In genomic region chr7:73623798-73624668, GRCh38 we compare ENCODE assay signal across 8 cellular contexts. TPM values are rescaled to one million over a fixed set of nuclear protein-coding genes. Genes with fewer than 3 reads are reported as not detected.
A peak's percentile ranks its signal among the peaks of the same experiment; 100 is the strongest.
DNase-seq lines count a peak whose midpoint lies in the region; ATAC-seq and TF ChIP-seq lines count a peak whose summit lies in the region.

Gene MLXIPL, minus strand, starts transcription at chr7:73624522. Its CDS starts 30 bp downstream, at chr7:73624492.

- H3K36me3 ChIP-seq in gastroesophageal sphincter, result no peaks in the 10 kb centered on the region

- intact Hi-C loops in activated naive CD4-positive, alpha-beta T cell treated with anti-CD3 and anti-CD28 coated beads for 36 hours (cut with micrococcal nuclease), result no loop called here

- TF ChIP-seq POLR2A in gastroesophageal sphincter (IDR thresholded peaks at IDR 0.05), result peak; percentile 34 to 47

- 0 to 5% methylated on average over 1 to 18 of the region's 80 CpGs for WGBS in gastroesophageal sphincter (ENCODE audit: low coverage in 1 of 2), 2 donors

- peaks cover 7% of the 10 kb centered on the region for H3K4me1 Mint-ChIP-seq in activated naive CD4-positive, alpha-beta T cell treated with anti-CD3 and anti-CD28 coated beads for 36 hours (ENCODE audit: low read depth)
- no peaks in the 10 kb centered on the region for H3K4me1 Mint-ChIP-seq in neural crest cell

- peaks cover 52% of the 10 kb centered on the region for H3K27me3 Mint-ChIP-seq in activated naive CD4-positive, alpha-beta T cell treated with anti-CD3 and anti-CD28 coated beads for 36 hours (ENCODE audit: low read depth)
- H3K27me3 Mint-ChIP-seq in neural crest cell (ENCODE audit: low read depth), result peaks cover 83% of the 10 kb centered on the region

- H3K27me3 ChIP-seq in gastroesophageal sphincter, result peaks cover 81% of the 10 kb centered on the region

- TF ChIP-seq CTCF in gastroesophageal sphincter (IDR thresholded peaks at IDR 0.05) (no peak), neural crest cell (conservative IDR thresholded peaks at IDR 0.05) (no peak), subcutaneous adipose tissue (IDR thresholded peaks at IDR 0.05; ENCODE audit: low read depth) (no peak)

- CTCF ChIA-PET in activated naive CD4-positive, alpha-beta T cell treated with anti-CD3 and anti-CD28 coated beads for 36 hours (lab: Charles Lee), result interaction anchor here (0.6 to 1.3 kb wide), 4 partner anchors 20 to 231 kb away, joined by 3 to 4 read pairs (median 3); no protein-coding TSS in a partner anchor

- H3K9me3 Mint-ChIP-seq in activated naive CD4-positive, alpha-beta T cell treated with anti-CD3 and anti-CD28 coated beads for 36 hours, result no peaks in the 10 kb centered on the region
- H3K9me3 Mint-ChIP-seq in neural crest cell, result no peaks in the 10 kb centered on the region

- H3K27ac Mint-ChIP-seq in activated naive CD4-positive, alpha-beta T cell treated with anti-CD3 and anti-CD28 coated beads for 36 hours, result no peak within 1 kb of the TSS
- H3K27ac Mint-ChIP-seq in neural crest cell (ENCODE audit: unreplicated experiment), result no peak within 1 kb of the TSS

- no peaks in the 10 kb centered on the region for H3K36me3 Mint-ChIP-seq in activated naive CD4-positive, alpha-beta T cell treated with anti-CD3 and anti-CD28 coated beads for 36 hours (ENCODE audit: low read depth)
- no peaks in the 10 kb centered on the region for H3K36me3 Mint-ChIP-seq in neural crest cell (ENCODE audit: low read depth)

- DNase-seq in 8988T (peak; percentile 96), OCI-M1 (lab: John Stamatoyannopoulos, UW) (peak; percentile 28), neural crest cell (ENCODE audit: low read depth, low spot score) (peak; percentile 72)
- peak; percentile 68 for DNase-seq in activated naive CD4-positive, alpha-beta T cell treated with anti-CD3 and anti-CD28 coated beads for 36 hours

- H3K9me3 ChIP-seq in gastroesophageal sphincter, result no peaks in the 10 kb centered on the region

- TF ChIP-seq EP300 in gastroesophageal sphincter (IDR thresholded peaks at IDR 0.05), result no peak

- no peak within 1 kb of the TSS for H3K4me3 Mint-ChIP-seq in activated naive CD4-positive, alpha-beta T cell treated with anti-CD3 and anti-CD28 coated beads for 36 hours
- H3K4me3 Mint-ChIP-seq in neural crest cell, result peak within 1 kb of the TSS; percentile 70

- H3K4me3 ChIP-seq in gastroesophageal sphincter, result peak within 1 kb of the TSS; percentile 21 to 59

- ATAC-seq in HG03025 (IDR thresholded peaks at IDR 0.05; ENCODE audit: low FRiP score, unreplicated experiment), result peak; percentile 45
- peak; percentile 75 for ATAC-seq in gastroesophageal sphincter
- ATAC-seq in HG03175 (IDR thresholded peaks at IDR 0.05; ENCODE audit: unreplicated experiment), result no peak

- H3K27ac ChIP-seq in gastroesophageal sphincter, result peak within 1 kb of the TSS in 2 of 4 donors; percentile 46 to 55

- H3K4me1 ChIP-seq in gastroesophageal sphincter, result peaks cover 0 to 25% (median 16%) of the 10 kb centered on the region in 3 donors

RNA-seq across cellular contexts. Expression of gene MLXIPL, which starts in this region (rescaled TPM):
- total RNA-seq in activated naive CD4-positive, alpha-beta T cell treated with anti-CD3 and anti-CD28 coated beads for 36 hours, result under 1 TPM in 1 of 2 experiments, not detected in 1; 0.22 TPM
- total RNA-seq in gastroesophageal sphincter, result 10 to 100 TPM in 3 of 4 donors, 1 to 10 TPM in 1; 7.7 to 56.2 (median 17.5) TPM
- 0.80 and 1.1 TPM in 2 replicates for total RNA-seq in neural crest cell
- total RNA-seq in subcutaneous adipose tissue, result 100 to 1,000 TPM in 2 of 4 donors, 10 to 100 TPM in 2; 38.6 to 385 (median 85.1) TPM

Comparison
In these comparisons a context has a peak if more than half of its experiments do, and no peak if none do; other contexts are left out.
1. Peak in DNase-seq in activated naive CD4-positive, alpha-beta T cell treated with anti-CD3 and anti-CD28 coated beads for 36 hours; RNA of the gene not detected or under 1 TPM.
2. DNase-seq: peak in every context shown above with its lines; median percentile 96 in 8988T; 72 in neural crest cell; 68 in activated naive CD4-positive, alpha-beta T cell treated with anti-CD3 and anti-CD28 coated beads for 36 hours; 28 in OCI-M1.